Comparison of ENCODE assay signal across 17 cellular contexts in genomic region chr1:145877923-145878486, GRCh38. TPM values are rescaled to one million over a fixed set of nuclear protein-coding genes. Genes with fewer than 3 reads are reported as not detected.
DNase-seq lines count a peak whose midpoint lies in the region; ATAC-seq, FAIRE-seq and TF ChIP-seq lines count a peak whose summit lies in the region.
"Had no signal": no experiment of that assay in that cellular context is flagged by ENCODE, and none has a peak within 500 bp of the region (broad histone marks: within the 10 kb centered on the region; RNA-seq: fewer than 3 reads in every experiment).

No MANE protein-coding gene starts in this region.

- H3K9me1 ChIP-seq in IMR-90 (ENCODE audit: insufficient read depth, low read length), result no peaks in the 10 kb centered on the region
- H3K9me1 ChIP-seq in K562 (ENCODE audit: control insufficient read depth, insufficient read depth, low read length), result no peaks in the 10 kb centered on the region

- H3K18ac ChIP-seq in IMR-90 (ENCODE audit: low read depth, low read length), result no peak overlapping the region

- no peaks in the 10 kb centered on the region for H3K79me2 ChIP-seq in K562 (ENCODE audit: control insufficient read depth, insufficient read depth, low read length)

- no peak overlapping the region for H2BK5ac ChIP-seq in IMR-90 (ENCODE audit: low read depth, low read length, poor library complexity, severe bottlenecking)

- no peak overlapping the region for H2AK9ac ChIP-seq in IMR-90 (replicated peaks; ENCODE audit: low read depth, low read length, poor library complexity)

- dilution Hi-C loops in IMR-90 (cut with HindIII; ENCODE audit: low sequenced_read_pairs, unreplicated experiment), result no loop called here

- WGBS in IMR-90 (ENCODE audit: extremely low coverage in 2 of 2, insufficient read length in 1 of 2), 2 experiments, result 58% methylated on average over 3 of the region's 7 CpGs; no CpG with 5 or more reads in 1 of the 2 experiments
- WGBS in K562 (ENCODE audit: insufficient coverage, low coverage, missing lambda C conversion rate), result 31% methylated on average over 7 of the region's 7 CpGs

- H2AFZ ChIP-seq in IMR-90 (replicated peaks; ENCODE audit: low read length, poor library complexity) (peak overlapping the region; percentile 71), K562 (ENCODE audit: low read depth, low read length) (peak overlapping the region; percentile 46)

- no peak overlapping the region for H4K5ac ChIP-seq in IMR-90 (ENCODE audit: low read depth, low read length)

- TF ChIP-seq CTCF in IMR-90 (conservative IDR thresholded peaks at IDR 0.05; ENCODE audit: low read depth, low read length) (no peak), K562 (IDR thresholded peaks at IDR 0.05 in 2 of 3, conservative IDR thresholded peaks at IDR 0.05 in 1 of 3; ENCODE audit: insufficient read depth in 2 of 3, low read depth in 1 of 3, low read length in 3 of 3) (no peak), retinal pigment epithelial cell (conservative IDR thresholded peaks at IDR 0.05; ENCODE audit: low read depth, low read length) (no peak)

- no peak for FAIRE-seq in K562 (lab: Jason Lieb, UNC)

- H4K20me1 ChIP-seq in IMR-90 (ENCODE audit: insufficient read depth, low read length) (no peaks in the 10 kb centered on the region), K562 (replicated peaks; ENCODE audit: control insufficient read depth, insufficient read depth, low read length) (no peaks in the 10 kb centered on the region)

- H3K4me1 ChIP-seq in IMR-90 (ENCODE audit: control insufficient read depth, insufficient read depth, low read length) (peaks cover 1% of the 10 kb centered on the region; the same call in 1 of the 2 replicates), K562 (replicated peaks in 1 of 2; ENCODE audit: control insufficient read depth in 2 of 2, insufficient read depth in 2 of 2, low read length in 2 of 2) (peaks cover 24 to 37% of the 10 kb centered on the region in 2 experiments)

- no peak overlapping the region for H2AK5ac ChIP-seq in IMR-90 (ENCODE audit: low read depth, low read length)

- no peak overlapping the region for H4K91ac ChIP-seq in IMR-90 (ENCODE audit: insufficient read depth, low read depth, low read length)

- H4K8ac ChIP-seq in IMR-90 (ENCODE audit: low read depth in 2 of 2, low read length in 2 of 2), result no peak overlapping the region

- in situ Hi-C loops in IMR-90 (cut with MboI; ENCODE audit: low sequenced_read_pairs), result no loop called here
- in situ Hi-C loops in K562 (cut with MboI), result no loop called here

- H2BK15ac ChIP-seq in IMR-90 (ENCODE audit: low read depth, low read length), result no peak overlapping the region

- H3K23ac ChIP-seq in IMR-90 (ENCODE audit: low read depth, low read length), result no peak overlapping the region

- DNase-seq in IMR-90 (no peak), K562 (ENCODE audit: extremely low read depth in 1 of 4, low spot score in 3 of 4) (peak in 2 of 4 experiments; percentile 26 to 43), retinal pigment epithelial cell (ENCODE audit: low read depth) (peak; percentile 76), foreskin melanocyte (no peak), cortex of kidney (lab: John Stamatoyannopoulos, UW) (no peak)
- DNase-seq: activated CD4-positive, alpha-beta T cell treated with anti-CD3 and anti-CD28 coated beads for 4 hours; activated naive CD8-positive, alpha-beta T cell treated with anti-CD3 and anti-CD28 coated beads for 36 hours; activated T-cell treated with anti-CD3 and anti-CD28 coated beads for 4 hours; central memory CD4-positive, alpha-beta T cell; head of caudate nucleus; NCI-H524; stimulated activated CD4-positive, alpha-beta T cell treated with anti-CD3 and anti-CD28 coated beads, Interleukin-4, amount 100 ng/mL, for 4 hours; T-cell had no signal

- no peak overlapping the region for H3K27ac ChIP-seq in IMR-90 (ENCODE audit: insufficient read depth, low read length)
- H3K27ac ChIP-seq in K562 (ENCODE audit: extremely low read depth, low read depth, low read length), result no peak overlapping the region
- H3K27ac ChIP-seq: BLaER1 treated with 17β-estradiol and CSF1 and Interleukin-3, amounts not matched to agents 10 nM and 100 nM; tibial nerve had no signal

- no peaks in the 10 kb centered on the region for H3K79me1 ChIP-seq in IMR-90 (ENCODE audit: low read depth in 1 of 2, low read length in 2 of 2)

- no peak for TF ChIP-seq EP300 in K562 (IDR thresholded peaks at IDR 0.05; ENCODE audit: low read length)

- BruUV-seq in IMR-90 (replicated peaks; lab: Mats Ljungman, UMichigan), result no TSS peak
- no TSS peak for BruUV-seq in K562 (replicated peaks; lab: Mats Ljungman, UMichigan)

- no peak overlapping the region for H3K9ac ChIP-seq in IMR-90 (ENCODE audit: low read depth, low read length)
- peak overlapping the region in 1 of 2 experiments; percentile 39; a peak in 1 of 4 replicates for H3K9ac ChIP-seq in K562 (ENCODE audit: insufficient read depth in 1 of 2, low read depth in 2 of 2, low read length in 2 of 2)
- H3K9ac ChIP-seq: BLaER1 treated with 17β-estradiol and CSF1 and Interleukin-3, amounts not matched to agents 10 nM and 100 nM had no signal

- no peak overlapping the region for H2BK20ac ChIP-seq in IMR-90 (ENCODE audit: low read depth, low read length)

- H3K4ac ChIP-seq in IMR-90 (ENCODE audit: low read depth, low read length), result no peak overlapping the region; the same call in 1 of the 2 replicates

- H3K56ac ChIP-seq in IMR-90 (ENCODE audit: extremely low read depth, insufficient read depth, low read length), result no peak overlapping the region

- H3K4me3 ChIP-seq in IMR-90 (ENCODE audit: insufficient read depth, low read depth, low read length) (no peak overlapping the region), K562 (no peak overlapping the region), retinal pigment epithelial cell (ENCODE audit: low read length) (no peak overlapping the region)
- H3K4me3 ChIP-seq: BLaER1 treated with 17β-estradiol and CSF1 and Interleukin-3, amounts not matched to agents 10 nM and 100 nM; tibial nerve had no signal

- TF ChIP-seq RAD21 in IMR-90 (IDR thresholded peaks at IDR 0.05; ENCODE audit: low read length) (no peak), K562 (CRISPR knock-in tag; conservative IDR thresholded peaks at IDR 0.05 in 1 of 2, IDR thresholded peaks at IDR 0.05 in 1 of 2) (no peak)

- intact Hi-C loops in IMR-90 (cut with micrococcal nuclease) (no loop called here), K562 (cut with micrococcal nuclease) (no loop called here)

- POLR2A ChIA-PET in IMR-90 (lab: Charles Lee; ENCODE audit: unreplicated experiment), result no interaction called here
- POLR2A ChIA-PET in K562 (lab: Yijun Ruan, JAX), result interaction anchor here (0.6 to 1.3 kb wide), 4 partner anchors 14 to 161 kb away, joined by 3 to 4 read pairs (median 4); no protein-coding TSS in a partner anchor

- H3K9me3 ChIP-seq in IMR-90 (ENCODE audit: control insufficient read depth, insufficient read depth, low read length) (no peaks in the 10 kb centered on the region), K562 (replicated peaks; ENCODE audit: control insufficient read depth, insufficient read depth, low read depth, low read length) (no peaks in the 10 kb centered on the region)
- H3K9me3 ChIP-seq: BLaER1 treated with 17β-estradiol and CSF1 and Interleukin-3, amounts not matched to agents 10 nM and 100 nM; tibial nerve had no signal

- no peak overlapping the region for H3K4me2 ChIP-seq in IMR-90 (ENCODE audit: low read depth, low read length)
- peak overlapping the region; percentile 33 for H3K4me2 ChIP-seq in K562 (ENCODE audit: insufficient read depth, low read length)
- H3K4me2 ChIP-seq: BLaER1 treated with 17β-estradiol and CSF1 and Interleukin-3, amounts not matched to agents 10 nM and 100 nM had no signal

- no peak overlapping the region for H3K14ac ChIP-seq in IMR-90 (replicated peaks; ENCODE audit: low read depth, low read length)

- CTCF ChIA-PET in IMR-90 (lab: Yijun Ruan, JAX) (interaction anchor here (1.5 kb wide), 1 partner anchor 14 kb away, joined by 6 read pairs; no protein-coding TSS in a partner anchor), K562 (lab: Yijun Ruan, JAX; ENCODE audit: low intra/inter-chr PET ratio) (no interaction called here)

- TF ChIP-seq POLR2A in IMR-90 (IDR thresholded peaks at IDR 0.05; ENCODE audit: low read depth, low read length), result no peak
- TF ChIP-seq POLR2A in K562 (conservative IDR thresholded peaks at IDR 0.05), result no peak

- H2BK120ac ChIP-seq in IMR-90 (ENCODE audit: low read depth, low read length), result no peak overlapping the region

- H3K27me3 ChIP-seq in IMR-90 (ENCODE audit: control insufficient read depth, insufficient read depth, low read length) (peaks cover 4% of the 10 kb centered on the region; the same call in 1 of the 2 replicates), K562 (ENCODE audit: control insufficient read depth in 2 of 2, insufficient read depth in 2 of 2, low read length in 2 of 2) (0 out of 5 replicates have a peak, but pooled peaks cover 0 to 3% of the 10 kb centered on the region in 2 experiments)
- H3K27me3 ChIP-seq: tibial nerve had no signal

- no peaks in the 10 kb centered on the region for H3K36me3 ChIP-seq in IMR-90 (ENCODE audit: control insufficient read depth, insufficient read depth, low read length)
- H3K36me3 ChIP-seq in K562 (ENCODE audit: control insufficient read depth, insufficient read depth, low read length), result no peaks in the 10 kb centered on the region
- H3K36me3 ChIP-seq: BLaER1 treated with 17β-estradiol and CSF1 and Interleukin-3, amounts not matched to agents 10 nM and 100 nM; tibial nerve had no signal

- peak; percentile 29 for ATAC-seq in IMR-90 (ENCODE audit: low read depth)
- ATAC-seq in K562, result peak; percentile 37
- ATAC-seq: T-cell had no signal

RNA-seq across cellular contexts. Expression of gene ANKRD35, which starts 7.7 kb away (rescaled TPM):
- total RNA-seq in IMR-90 (2012; rRNA removed) (0.90 and 1.1 TPM in 2 replicates), K562 (2014; rRNA removed) (0.12 and 0.14 TPM in 2 replicates), K562 (2014; rRNA removed; fragmentation: Illumina TruSeq; extraction: Trizol) (0.07 TPM in 1 of 2 replicates, not detected in the other), K562 (2015; rRNA removed; fragmentation: Illumina TruSeq; extraction: Trizol) (0.08 TPM in 1 of 2 replicates, not detected in the other), K562 (2021) (0.07 TPM in 1 of 2 replicates, not detected in the other)
- polyA plus RNA-seq in IMR-90 (2012; rRNA removed) (2.4 TPM in 2 replicates), K562 (2011; rRNA removed) (not detected in 2 replicates), K562 (2014; fragmentation: Illumina TruSeq; extraction: Trizol) (0.07 TPM in 1 of 2 replicates, not detected in the other), K562 (2014; fragmentation: Nextera tagmentation; extraction: Ambion mirVana) (not detected), K562 (2014; rRNA removed) (0.07 TPM in 1 of 2 replicates, not detected in the other)
- 2.4 and 2.5 TPM in 2 replicates for polyA plus RNA-seq in IMR-90 (2012; cell fraction: cytosol; rRNA removed)
- 0.97 and 1.2 TPM in 2 replicates for polyA plus RNA-seq in IMR-90 (2012; cell fraction: nucleus; rRNA removed; ENCODE audit: low replicate concordance)
- total RNA-seq in K562 (2011; cell fraction: chromatin; rRNA removed; ENCODE audit: low replicate concordance), result not detected in 2 replicates
- not detected in 2 replicates for total RNA-seq in K562 (2011; cell fraction: nucleolus; rRNA removed)
- not detected in 2 replicates for total RNA-seq in K562 (2011; cell fraction: nucleoplasm; rRNA removed)
- 0.04 TPM in 1 of 2 replicates, not detected in the other for polyA plus RNA-seq in K562 (2011; cell fraction: cytosol; rRNA removed)
- 0.04 TPM in 1 of 2 replicates, not detected in the other for polyA plus RNA-seq in K562 (2011; cell fraction: nucleus; rRNA removed)
- polyA plus RNA-seq in K562 (2012), result 0.07 and 0.08 TPM in 2 replicates
- polyA minus RNA-seq in K562 (2011; rRNA and poly(A)+ RNA removed), result not detected in 2 replicates
- not detected in 2 replicates for polyA minus RNA-seq in K562 (2011; cell fraction: cytosol; rRNA and poly(A)+ RNA removed)
- not detected in 2 replicates for polyA minus RNA-seq in K562 (2011; cell fraction: nucleus; rRNA and poly(A)+ RNA removed)
- total RNA-seq: kidney epithelial cell, mononuclear cell had no signal

RNA-seq across cellular contexts. Expression of gene PIAS3, which starts 19.1 kb away (rescaled TPM):
- total RNA-seq in IMR-90 (2012; rRNA removed), result 10.8 and 11.1 TPM in 2 replicates
- 52.9 and 53.7 TPM in 2 replicates for polyA plus RNA-seq in IMR-90 (2012; rRNA removed)
- polyA plus RNA-seq in IMR-90 (2012; cell fraction: cytosol; rRNA removed), result 29.7 and 45.1 TPM in 2 replicates
- polyA plus RNA-seq in IMR-90 (2012; cell fraction: nucleus; rRNA removed; ENCODE audit: low replicate concordance), result 173 and 179 TPM in 2 replicates
- total RNA-seq in K562 (2011; cell fraction: chromatin; rRNA removed; ENCODE audit: low replicate concordance), result 64.2 and 113 TPM in 2 replicates
- total RNA-seq in K562 (2011; cell fraction: nucleolus; rRNA removed), result 40.4 and 44.0 TPM in 2 replicates
- 64.8 and 79.1 TPM in 2 replicates for total RNA-seq in K562 (2011; cell fraction: nucleoplasm; rRNA removed)
- total RNA-seq in K562 (2014; rRNA removed), result 7.9 and 10.4 TPM in 2 replicates
- total RNA-seq in K562 (2014; rRNA removed; fragmentation: Illumina TruSeq; extraction: Trizol), result 6.0 and 6.9 TPM in 2 replicates
- total RNA-seq in K562 (2015; rRNA removed; fragmentation: Illumina TruSeq; extraction: Trizol), result 7.4 and 7.5 TPM in 2 replicates
- total RNA-seq in K562 (2021), result 15.7 and 17.7 TPM in 2 replicates
- polyA plus RNA-seq in K562 (2011; rRNA removed), result 8.5 and 16.5 TPM in 2 replicates
- polyA plus RNA-seq in K562 (2011; cell fraction: cytosol; rRNA removed), result 14.3 and 15.1 TPM in 2 replicates
- polyA plus RNA-seq in K562 (2011; cell fraction: nucleus; rRNA removed), result 72.5 and 78.3 TPM in 2 replicates
- 16.7 and 21.4 TPM in 2 replicates for polyA plus RNA-seq in K562 (2012)
- polyA plus RNA-seq in K562 (2014; fragmentation: Illumina TruSeq; extraction: Trizol), result 22.6 and 25.6 TPM in 2 replicates
- 1 to 10 TPM; 1.1 to 1.5 TPM for polyA plus RNA-seq in K562 (2014; fragmentation: Nextera tagmentation; extraction: Ambion mirVana)
- 14.3 and 16.2 TPM in 2 replicates for polyA plus RNA-seq in K562 (2014; rRNA removed)
- polyA minus RNA-seq in K562 (2011; rRNA and poly(A)+ RNA removed), result 6.3 and 7.1 TPM in 2 replicates
- polyA minus RNA-seq in K562 (2011; cell fraction: cytosol; rRNA and poly(A)+ RNA removed), result 10.6 and 12.4 TPM in 2 replicates
- polyA minus RNA-seq in K562 (2011; cell fraction: nucleus; rRNA and poly(A)+ RNA removed), result 10.9 and 17.9 TPM in 2 replicates

RNA-seq across cellular contexts. Expression of gene ITGA10, which starts 31.8 kb away (rescaled TPM):
- total RNA-seq in IMR-90 (2012; rRNA removed) (0.83 and 0.90 TPM in 2 replicates), K562 (2014; rRNA removed) (0.05 TPM in 1 of 2 replicates, not detected in the other), K562 (2014; rRNA removed; fragmentation: Illumina TruSeq; extraction: Trizol) (0.11 and 0.35 TPM in 2 replicates), K562 (2015; rRNA removed; fragmentation: Illumina TruSeq; extraction: Trizol) (0.08 and 0.14 TPM in 2 replicates), K562 (2021) (0.09 and 0.20 TPM in 2 replicates)
- polyA plus RNA-seq in IMR-90 (2012; rRNA removed) (1.3 TPM in 2 replicates), K562 (2011; rRNA removed) (0.14 and 0.26 TPM in 2 replicates), K562 (2014; fragmentation: Illumina TruSeq; extraction: Trizol) (0.06 and 0.09 TPM in 2 replicates), K562 (2014; fragmentation: Nextera tagmentation; extraction: Ambion mirVana) (under 1 TPM; 0.08 TPM), K562 (2014; rRNA removed) (0.01 and 0.65 TPM in 2 replicates)
- 0.40 and 0.43 TPM in 2 replicates for polyA plus RNA-seq in IMR-90 (2012; cell fraction: cytosol; rRNA removed)
- polyA plus RNA-seq in IMR-90 (2012; cell fraction: nucleus; rRNA removed; ENCODE audit: low replicate concordance), result 5.5 and 8.1 TPM in 2 replicates
- total RNA-seq in K562 (2011; cell fraction: chromatin; rRNA removed; ENCODE audit: low replicate concordance), result 0.25 and 1.3 TPM in 2 replicates
- total RNA-seq in K562 (2011; cell fraction: nucleolus; rRNA removed), result 0.39 and 0.83 TPM in 2 replicates
- 0.59 and 0.99 TPM in 2 replicates for total RNA-seq in K562 (2011; cell fraction: nucleoplasm; rRNA removed)
- 0.04 and 0.09 TPM in 2 replicates for polyA plus RNA-seq in K562 (2011; cell fraction: cytosol; rRNA removed)
- 0.60 and 0.87 TPM in 2 replicates for polyA plus RNA-seq in K562 (2011; cell fraction: nucleus; rRNA removed)
- polyA plus RNA-seq in K562 (2012), result 0.14 and 0.21 TPM in 2 replicates
- polyA minus RNA-seq in K562 (2011; rRNA and poly(A)+ RNA removed), result 0.06 TPM in 1 of 2 replicates, not detected in the other
- polyA minus RNA-seq in K562 (2011; cell fraction: cytosol; rRNA and poly(A)+ RNA removed), result not detected in 2 replicates
- polyA minus RNA-seq in K562 (2011; cell fraction: nucleus; rRNA and poly(A)+ RNA removed), result 0.13 TPM in 1 of 2 replicates, not detected in the other

RNA-seq across cellular contexts. Expression of gene NUDT17, which starts 32.6 kb away (rescaled TPM):
- total RNA-seq in IMR-90 (2012; rRNA removed) (2.3 and 2.8 TPM in 2 replicates), K562 (2014; rRNA removed) (6.8 and 9.9 TPM in 2 replicates), K562 (2014; rRNA removed; fragmentation: Illumina TruSeq; extraction: Trizol) (4.5 and 5.5 TPM in 2 replicates), K562 (2015; rRNA removed; fragmentation: Illumina TruSeq; extraction: Trizol) (4.2 and 5.2 TPM in 2 replicates), K562 (2021) (6.1 and 7.2 TPM in 2 replicates)
- polyA plus RNA-seq in IMR-90 (2012; rRNA removed) (1.6 and 2.8 TPM in 2 replicates), K562 (2011; rRNA removed) (10.0 and 11.4 TPM in 2 replicates), K562 (2014; fragmentation: Illumina TruSeq; extraction: Trizol) (7.6 and 8.3 TPM in 2 replicates), K562 (2014; fragmentation: Nextera tagmentation; extraction: Ambion mirVana) (1 to 10 TPM; 2.1 to 3.1 TPM), K562 (2014; rRNA removed) (7.8 and 10.7 TPM in 2 replicates)
- polyA plus RNA-seq in IMR-90 (2012; cell fraction: cytosol; rRNA removed), result 2.3 and 2.5 TPM in 2 replicates
- 5.6 and 6.7 TPM in 2 replicates for polyA plus RNA-seq in IMR-90 (2012; cell fraction: nucleus; rRNA removed; ENCODE audit: low replicate concordance)
- total RNA-seq in K562 (2011; cell fraction: chromatin; rRNA removed; ENCODE audit: low replicate concordance), result 6.2 and 12.7 TPM in 2 replicates
- total RNA-seq in K562 (2011; cell fraction: nucleolus; rRNA removed), result 9.2 and 11.2 TPM in 2 replicates
- total RNA-seq in K562 (2011; cell fraction: nucleoplasm; rRNA removed), result 8.9 and 9.3 TPM in 2 replicates
- polyA plus RNA-seq in K562 (2011; cell fraction: cytosol; rRNA removed), result 12.3 and 14.2 TPM in 2 replicates
- 23.3 and 33.1 TPM in 2 replicates for polyA plus RNA-seq in K562 (2011; cell fraction: nucleus; rRNA removed)
- 7.8 and 14.5 TPM in 2 replicates for polyA plus RNA-seq in K562 (2012)
- polyA minus RNA-seq in K562 (2011; rRNA and poly(A)+ RNA removed), result 2.7 and 3.4 TPM in 2 replicates
- polyA minus RNA-seq in K562 (2011; cell fraction: cytosol; rRNA and poly(A)+ RNA removed), result 2.9 and 5.9 TPM in 2 replicates
- polyA minus RNA-seq in K562 (2011; cell fraction: nucleus; rRNA and poly(A)+ RNA removed), result 2.7 and 3.3 TPM in 2 replicates

RNA-seq across cellular contexts. Expression of gene PEX11B, which starts 40.5 kb away (rescaled TPM):
- total RNA-seq in IMR-90 (2012; rRNA removed) (15.4 and 19.7 TPM in 2 replicates), K562 (2014; rRNA removed) (13.2 and 18.8 TPM in 2 replicates), K562 (2014; rRNA removed; fragmentation: Illumina TruSeq; extraction: Trizol) (16.9 and 18.1 TPM in 2 replicates), K562 (2015; rRNA removed; fragmentation: Illumina TruSeq; extraction: Trizol) (18.5 and 18.6 TPM in 2 replicates), K562 (2021) (18.9 and 21.2 TPM in 2 replicates)
- polyA plus RNA-seq in IMR-90 (2012; rRNA removed) (22.5 and 24.3 TPM in 2 replicates), K562 (2011; rRNA removed) (60.0 and 60.3 TPM in 2 replicates), K562 (2014; fragmentation: Illumina TruSeq; extraction: Trizol) (24.6 and 26.3 TPM in 2 replicates), K562 (2014; fragmentation: Nextera tagmentation; extraction: Ambion mirVana) (10 to 100 TPM; 42.3 to 52.7 TPM), K562 (2014; rRNA removed) (21.7 and 23.4 TPM in 2 replicates)
- polyA plus RNA-seq in IMR-90 (2012; cell fraction: cytosol; rRNA removed), result 16.2 and 17.8 TPM in 2 replicates
- 11.0 and 16.5 TPM in 2 replicates for polyA plus RNA-seq in IMR-90 (2012; cell fraction: nucleus; rRNA removed; ENCODE audit: low replicate concordance)
- total RNA-seq in K562 (2011; cell fraction: chromatin; rRNA removed; ENCODE audit: low replicate concordance), result 12.2 and 19.4 TPM in 2 replicates
- 6.8 and 8.4 TPM in 2 replicates for total RNA-seq in K562 (2011; cell fraction: nucleolus; rRNA removed)
- total RNA-seq in K562 (2011; cell fraction: nucleoplasm; rRNA removed), result 14.8 and 21.1 TPM in 2 replicates
- 22.5 and 45.5 TPM in 2 replicates for polyA plus RNA-seq in K562 (2011; cell fraction: cytosol; rRNA removed)
- 18.3 and 30.9 TPM in 2 replicates for polyA plus RNA-seq in K562 (2011; cell fraction: nucleus; rRNA removed)
- 26.1 and 28.8 TPM in 2 replicates for polyA plus RNA-seq in K562 (2012)
- 18.8 and 21.3 TPM in 2 replicates for polyA minus RNA-seq in K562 (2011; rRNA and poly(A)+ RNA removed)
- 10.7 and 11.7 TPM in 2 replicates for polyA minus RNA-seq in K562 (2011; cell fraction: cytosol; rRNA and poly(A)+ RNA removed)
- 5.0 and 6.7 TPM in 2 replicates for polyA minus RNA-seq in K562 (2011; cell fraction: nucleus; rRNA and poly(A)+ RNA removed)
